Comparison of ENCODE assay signal across 8 cellular contexts in genomic region chr5:36744041-36744677, GRCh38.
A peak's percentile ranks its signal among the peaks of the same experiment; 100 is the strongest.
DNase-seq lines count a peak whose midpoint lies in the region; ATAC-seq, FAIRE-seq and TF ChIP-seq lines count a peak whose summit lies in the region.

No MANE protein-coding gene starts in this region.

- peak overlapping the region; percentile 50 to 62 for H3K4me3 ChIP-seq in right atrium auricular region
- peak overlapping the region; percentile 44 to 76 (median 55) for H3K4me3 ChIP-seq in spleen

- H3K4me3 Mint-ChIP-seq in T-helper 17 cell = peak overlapping the region; percentile 92

- no peaks in the 10 kb centered on the region for H3K36me3 ChIP-seq in right atrium auricular region
- no peaks in the 10 kb centered on the region for H3K36me3 ChIP-seq in spleen

- peaks cover 0 to 16% of the 10 kb centered on the region in 2 donors for H3K4me1 ChIP-seq in right atrium auricular region
- peaks cover 5 to 39% (median 25%) of the 10 kb centered on the region in 6 donors for H3K4me1 ChIP-seq in spleen

- H3K27ac ChIP-seq in right atrium auricular region (peak overlapping the region; percentile 33 to 46), spleen (peak overlapping the region in 3 of 8 donors; percentile 30 to 44 (median 39))

- 17 to 22% (median 19%) methylated on average over 18 of the region's 18 CpGs for WGBS in spleen, 5 donors

- H3K4me1 Mint-ChIP-seq in T-helper 17 cell = peaks cover 26% of the 10 kb centered on the region

- H3K27me3 ChIP-seq in right atrium auricular region (no peaks in the 10 kb centered on the region), spleen (replicated peaks in 1 of 7) (peaks cover 0 to 28% (median 0%) of the 10 kb centered on the region in 7 donors)

- no peak overlapping the region for H3K27ac Mint-ChIP-seq in T-helper 17 cell

- no peak for TF ChIP-seq CTCF in right atrium auricular region (IDR thresholded peaks at IDR 0.05)
- TF ChIP-seq CTCF in spleen (IDR thresholded peaks at IDR 0.05 in 8 of 11, conservative IDR thresholded peaks at IDR 0.05 in 3 of 11) = no peak

- intact Hi-C loops in spleen (cut with DNase I; ENCODE audit: low total_unique reads) = no loop called here

- H3K9me3 ChIP-seq in T-helper 17 cell (ENCODE audit: control insufficient read depth, low read length, poor library complexity, severe bottlenecking) = no peaks in the 10 kb centered on the region
- H3K9me3 ChIP-seq in right atrium auricular region = no peaks in the 10 kb centered on the region
- no peaks in the 10 kb centered on the region for H3K9me3 ChIP-seq in spleen

- TF ChIP-seq POLR2A in spleen (IDR thresholded peaks at IDR 0.05) (no peak), GM12891 (IDR thresholded peaks at IDR 0.05; ENCODE audit: low read depth, low read length) (no peak)

- ATAC-seq in GM18502 (IDR thresholded peaks at IDR 0.05; ENCODE audit: poor library complexity, unreplicated experiment) = peak; percentile 11
- peak; percentile 4 for ATAC-seq in HG02938 (IDR thresholded peaks at IDR 0.05; ENCODE audit: unreplicated experiment)
- no peak for ATAC-seq in T-helper 17 cell

- FAIRE-seq in GM12891 (lab: Jason Lieb, UNC) = no peak

- no peak for DNase-seq in T-helper 17 cell
- DNase-seq in right atrium auricular region (ENCODE audit: low spot score) = no peak
- DNase-seq in spleen = no peak
- no peak for DNase-seq in iPS-NIHi11 (ENCODE audit: low spot score)
- no peak for DNase-seq in activated gamma-delta T cell (lab: John Stamatoyannopoulos, UW)
- DNase-seq in GM12891 (ENCODE audit: insufficient read length, low spot score) = no peak

- H3K36me3 Mint-ChIP-seq in T-helper 17 cell (ENCODE audit: low read depth) = peaks cover 7% of the 10 kb centered on the region

- peaks cover 75% of the 10 kb centered on the region for H3K27me3 Mint-ChIP-seq in T-helper 17 cell

TF ChIP-seq in GM12891, 5 proteins besides CTCF, POLR2A, EP300 and RAD21:
- TF ChIP-seq POU2F2 (IDR thresholded peaks at IDR 0.05; ENCODE audit: low read depth, low read length) = no peak
- TF ChIP-seq SPI1 (IDR thresholded peaks at IDR 0.05; ENCODE audit: low read depth, low read length) = no peak
- no peak for TF ChIP-seq TAF1 (IDR thresholded peaks at IDR 0.05; ENCODE audit: low read depth, low read length)
